Comparison of ENCODE assay signal across 2 cellular contexts in the genomic region with DNA sequence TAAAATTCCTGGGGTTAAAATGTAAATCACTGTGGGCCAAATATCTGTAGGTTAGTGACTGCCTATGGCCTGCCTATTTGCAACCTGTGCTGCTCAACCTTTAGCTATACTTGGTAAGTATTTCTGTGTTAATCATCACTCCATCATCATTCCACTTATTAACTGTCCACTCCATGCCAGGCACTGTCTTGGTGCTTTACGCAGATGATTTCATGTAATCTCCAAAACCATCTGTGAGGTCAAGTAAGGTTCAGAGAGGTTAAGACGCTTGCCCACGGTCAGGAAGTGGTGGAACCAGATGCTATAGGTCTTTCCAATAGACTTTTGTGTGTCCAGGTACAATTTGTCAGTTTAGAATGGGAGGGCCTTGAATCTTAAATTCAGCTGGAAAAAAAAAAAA.
TF ChIP-seq lines count a peak whose summit lies in the region.

No MANE protein-coding gene starts in this region.

TF ChIP-seq in K562, 482 proteins besides CTCF, POLR2A, EP300 and RAD21 (continues in another document):
- TF ChIP-seq NCOR1 (IDR thresholded peaks at IDR 0.05) (no peak), DPF2 (IDR thresholded peaks at IDR 0.05) (0 out of 2 replicates have a peak, but pooled peaks have one; percentile 19), CBFA2T2 (conservative IDR thresholded peaks at IDR 0.05) (peak; percentile 16; the same call in 1 of the 2 replicates), ZNF445 (CRISPR knock-in tag; IDR thresholded peaks at IDR 0.05; ENCODE audit: low read depth) (no peak), HOXB6 (CRISPR knock-in tag; IDR thresholded peaks at IDR 0.05; ENCODE audit: borderline replicate concordance) (no peak), SIRT6 (IDR thresholded peaks at IDR 0.05; ENCODE audit: low read depth, low read length) (no peak), ZNF76 (CRISPR knock-in tag; IDR thresholded peaks at IDR 0.05; ENCODE audit: borderline replicate concordance) (no peak), BRCA1 (IDR thresholded peaks at IDR 0.05) (no peak), BRCA1 (CRISPR knock-in tag; IDR thresholded peaks at IDR 0.05) (no peak), NCOA6 (IDR thresholded peaks at IDR 0.05) (no peak), ZNF165 (CRISPR knock-in tag; IDR thresholded peaks at IDR 0.05; ENCODE audit: borderline replicate concordance) (no peak), PHF8 (IDR thresholded peaks at IDR 0.05; ENCODE audit: borderline replicate concordance, low read length) (no peak), ARID1B (IDR thresholded peaks at IDR 0.05) (0 out of 2 replicates have a peak, but pooled peaks have one; percentile 31), SMARCC2 (IDR thresholded peaks at IDR 0.05; ENCODE audit: low read depth) (no peak), SMAD1 (IDR thresholded peaks at IDR 0.05; ENCODE audit: low read depth, low read length, partially characterized antibody) (no peak), ZNF12 (CRISPR knock-in tag; IDR thresholded peaks at IDR 0.05) (no peak), ZNF354B (CRISPR knock-in tag; IDR thresholded peaks at IDR 0.05) (no peak), SMARCE1 (IDR thresholded peaks at IDR 0.05) (0 out of 2 replicates have a peak, but pooled peaks have one; percentile 22), RBM25 (IDR thresholded peaks at IDR 0.05; ENCODE audit: low read depth, low read length, severe bottlenecking) (no peak), HMGN3 (IDR thresholded peaks at IDR 0.05; ENCODE audit: borderline replicate concordance, extremely low read depth, insufficient read length, low read depth, low read length) (no peak), TAL1 (IDR thresholded peaks at IDR 0.05) (peak; percentile 38), CC2D1A (IDR thresholded peaks at IDR 0.05) (no peak), FIP1L1 (IDR thresholded peaks at IDR 0.05; ENCODE audit: low read depth, low read length, poor library complexity, severe bottlenecking) (no peak), THRAP3 (IDR thresholded peaks at IDR 0.05; ENCODE audit: borderline replicate concordance) (no peak)
- TF ChIP-seq, protein P1, sequence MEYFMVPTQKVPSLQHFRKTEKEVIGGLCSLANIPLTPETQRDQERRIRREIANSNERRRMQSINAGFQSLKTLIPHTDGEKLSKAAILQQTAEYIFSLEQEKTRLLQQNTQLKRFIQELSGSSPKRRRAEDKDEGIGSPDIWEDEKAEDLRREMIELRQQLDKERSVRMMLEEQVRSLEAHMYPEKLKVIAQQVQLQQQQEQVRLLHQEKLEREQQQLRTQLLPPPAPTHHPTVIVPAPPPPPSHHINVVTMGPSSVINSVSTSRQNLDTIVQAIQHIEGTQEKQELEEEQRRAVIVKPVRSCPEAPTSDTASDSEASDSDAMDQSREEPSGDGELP (CRISPR knock-in tag; IDR thresholded peaks at IDR 0.05; ENCODE audit: borderline replicate concordance): no peak
- TF ChIP-seq, protein P2, sequence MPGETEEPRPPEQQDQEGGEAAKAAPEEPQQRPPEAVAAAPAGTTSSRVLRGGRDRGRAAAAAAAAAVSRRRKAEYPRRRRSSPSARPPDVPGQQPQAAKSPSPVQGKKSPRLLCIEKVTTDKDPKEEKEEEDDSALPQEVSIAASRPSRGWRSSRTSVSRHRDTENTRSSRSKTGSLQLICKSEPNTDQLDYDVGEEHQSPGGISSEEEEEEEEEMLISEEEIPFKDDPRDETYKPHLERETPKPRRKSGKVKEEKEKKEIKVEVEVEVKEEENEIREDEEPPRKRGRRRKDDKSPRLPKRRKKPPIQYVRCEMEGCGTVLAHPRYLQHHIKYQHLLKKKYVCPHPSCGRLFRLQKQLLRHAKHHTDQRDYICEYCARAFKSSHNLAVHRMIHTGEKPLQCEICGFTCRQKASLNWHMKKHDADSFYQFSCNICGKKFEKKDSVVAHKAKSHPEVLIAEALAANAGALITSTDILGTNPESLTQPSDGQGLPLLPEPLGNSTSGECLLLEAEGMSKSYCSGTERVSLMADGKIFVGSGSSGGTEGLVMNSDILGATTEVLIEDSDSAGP (CRISPR knock-in tag; IDR thresholded peaks at IDR 0.05): no peak
- TF ChIP-seq, protein P3, sequence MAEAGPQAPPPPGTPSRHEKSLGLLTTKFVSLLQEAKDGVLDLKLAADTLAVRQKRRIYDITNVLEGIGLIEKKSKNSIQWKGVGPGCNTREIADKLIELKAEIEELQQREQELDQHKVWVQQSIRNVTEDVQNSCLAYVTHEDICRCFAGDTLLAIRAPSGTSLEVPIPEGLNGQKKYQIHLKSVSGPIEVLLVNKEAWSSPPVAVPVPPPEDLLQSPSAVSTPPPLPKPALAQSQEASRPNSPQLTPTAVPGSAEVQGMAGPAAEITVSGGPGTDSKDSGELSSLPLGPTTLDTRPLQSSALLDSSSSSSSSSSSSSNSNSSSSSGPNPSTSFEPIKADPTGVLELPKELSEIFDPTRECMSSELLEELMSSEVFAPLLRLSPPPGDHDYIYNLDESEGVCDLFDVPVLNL (CRISPR knock-in tag; IDR thresholded peaks at IDR 0.05; ENCODE audit: low read depth): no peak
- TF ChIP-seq, protein P4, sequence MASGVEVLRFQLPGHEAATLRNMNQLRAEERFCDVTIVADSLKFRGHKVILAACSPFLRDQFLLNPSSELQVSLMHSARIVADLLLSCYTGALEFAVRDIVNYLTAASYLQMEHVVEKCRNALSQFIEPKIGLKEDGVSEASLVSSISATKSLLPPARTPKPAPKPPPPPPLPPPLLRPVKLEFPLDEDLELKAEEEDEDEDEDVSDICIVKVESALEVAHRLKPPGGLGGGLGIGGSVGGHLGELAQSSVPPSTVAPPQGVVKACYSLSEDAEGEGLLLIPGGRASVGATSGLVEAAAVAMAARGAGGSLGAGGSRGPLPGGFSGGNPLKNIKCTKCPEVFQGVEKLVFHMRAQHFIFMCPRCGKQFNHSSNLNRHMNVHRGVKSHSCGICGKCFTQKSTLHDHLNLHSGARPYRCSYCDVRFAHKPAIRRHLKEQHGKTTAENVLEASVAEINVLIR (CRISPR knock-in tag; IDR thresholded peaks at IDR 0.05): no peak

TF ChIP-seq in HEK293T, 16 proteins besides CTCF, POLR2A, EP300 and RAD21:
- no peak for TF ChIP-seq FOXK2 (IDR thresholded peaks at IDR 0.05)
- TF ChIP-seq ARNT (IDR thresholded peaks at IDR 0.05): no peak
- no peak for TF ChIP-seq TARDBP (IDR thresholded peaks at IDR 0.05)
- no peak for TF ChIP-seq L3MBTL2 (conservative IDR thresholded peaks at IDR 0.05)
- no peak for TF ChIP-seq FOXM1 (IDR thresholded peaks at IDR 0.05; ENCODE audit: borderline replicate concordance)
- no peak for TF ChIP-seq NFRKB (IDR thresholded peaks at IDR 0.05)
- TF ChIP-seq HDGF (IDR thresholded peaks at IDR 0.05; ENCODE audit: borderline replicate concordance): no peak
- TF ChIP-seq BHLHE40 (IDR thresholded peaks at IDR 0.05; ENCODE audit: borderline replicate concordance): no peak
- no peak for TF ChIP-seq FOXA1 (IDR thresholded peaks at IDR 0.05)
- TF ChIP-seq ELF4 (IDR thresholded peaks at IDR 0.05): no peak
- TF ChIP-seq ZNF384 (IDR thresholded peaks at IDR 0.05): no peak
